15 cellular contexts compared by ENCODE assay signal in the genomic region with DNA sequence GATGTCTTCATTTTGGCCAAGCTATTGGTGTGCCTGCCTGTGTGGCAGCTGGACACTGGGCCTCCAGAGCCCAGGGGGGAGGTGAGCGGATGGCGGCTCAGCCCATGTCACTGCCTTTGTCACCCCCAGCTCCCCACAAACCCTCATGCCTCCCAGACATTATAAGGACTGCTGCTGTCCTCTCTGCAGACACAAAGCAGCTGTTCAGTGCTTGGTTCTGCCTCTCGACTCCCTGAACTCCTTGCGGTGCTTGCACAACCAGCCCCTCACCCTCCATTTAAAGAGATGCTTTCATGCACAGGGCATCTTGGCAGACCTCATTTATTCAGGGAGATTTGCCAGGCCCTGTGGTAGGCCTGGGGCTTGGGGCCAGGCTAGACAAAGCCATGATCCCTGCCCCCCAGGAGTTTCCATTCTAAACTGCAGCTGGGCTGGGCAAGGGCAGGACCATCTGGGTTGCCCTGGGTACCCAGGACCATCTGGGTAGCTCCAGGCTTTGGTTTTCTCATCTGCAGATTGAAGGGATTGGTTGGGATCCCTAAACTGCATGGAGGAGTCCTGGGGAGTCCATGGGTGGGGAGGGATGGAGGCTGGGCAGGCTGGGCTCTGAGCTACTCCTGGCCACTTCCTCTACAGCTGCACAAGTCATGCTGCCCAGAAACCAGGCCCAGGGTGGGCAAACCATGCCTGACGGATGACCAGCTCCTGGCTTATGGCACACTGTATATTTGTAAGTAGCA.
"Had no signal": no experiment of that assay in that cellular context is flagged by ENCODE, and none has a peak within 500 bp of the region (broad histone marks: within the 10 kb centered on the region; RNA-seq: fewer than 3 reads in every experiment).

No MANE protein-coding gene starts in this region.

- H3K4me3 ChIP-seq: body of pancreas, gastrocnemius medialis, heart left ventricle, tibial artery had no signal

- H3K27ac Mint-ChIP-seq: activated CD4-positive, alpha-beta memory T cell treated with anti-CD3 and anti-CD28 coated beads for 36 hours; activated CD8-positive, alpha-beta memory T cell treated with anti-CD3 and anti-CD28 coated beads, Interleukin-2, amount 10 ng/mL, durations not matched to agents 7 days and 5 days; activated naive CD8-positive, alpha-beta T cell treated with anti-CD3 and anti-CD28 coated beads for 36 hours; endodermal cell; nephron progenitor cell had no signal

- H3K36me3 Mint-ChIP-seq: activated CD4-positive, alpha-beta memory T cell treated with anti-CD3 and anti-CD28 coated beads for 36 hours; activated CD8-positive, alpha-beta memory T cell treated with anti-CD3 and anti-CD28 coated beads, Interleukin-2, amount 10 ng/mL, durations not matched to agents 7 days and 5 days; activated naive CD8-positive, alpha-beta T cell treated with anti-CD3 and anti-CD28 coated beads for 36 hours had no signal

- H3K27ac ChIP-seq: body of pancreas, epithelial cell of prostate, gastrocnemius medialis, heart left ventricle, tibial artery had no signal

- H3K9me3 ChIP-seq: body of pancreas, gastrocnemius medialis, heart left ventricle, tibial artery had no signal

- H3K36me3 ChIP-seq: gastrocnemius medialis, heart left ventricle, tibial artery had no signal

- H3K4me3 Mint-ChIP-seq: activated CD4-positive, alpha-beta memory T cell treated with anti-CD3 and anti-CD28 coated beads for 36 hours; activated CD8-positive, alpha-beta memory T cell treated with anti-CD3 and anti-CD28 coated beads, Interleukin-2, amount 10 ng/mL, durations not matched to agents 7 days and 5 days; activated naive CD8-positive, alpha-beta T cell treated with anti-CD3 and anti-CD28 coated beads for 36 hours; endodermal cell; nephron progenitor cell had no signal

- FAIRE-seq: colon had no signal

- H3K9me3 Mint-ChIP-seq: activated CD4-positive, alpha-beta memory T cell treated with anti-CD3 and anti-CD28 coated beads for 36 hours; activated naive CD8-positive, alpha-beta T cell treated with anti-CD3 and anti-CD28 coated beads for 36 hours; endodermal cell; nephron progenitor cell had no signal

- DNase-seq: activated CD4-positive, alpha-beta memory T cell treated with anti-CD3 and anti-CD28 coated beads for 36 hours; activated CD8-positive, alpha-beta memory T cell treated with anti-CD3 and anti-CD28 coated beads, Interleukin-2, amount 10 ng/mL, durations not matched to agents 7 days and 5 days; activated naive CD8-positive, alpha-beta T cell treated with anti-CD3 and anti-CD28 coated beads for 36 hours; body of pancreas; endodermal cell; gastrocnemius medialis; heart left ventricle; mesendoderm; nephron progenitor cell; retina; stimulated activated CD4-positive, alpha-beta T cell treated with anti-CD3 and anti-CD28 coated beads, Interleukin-2, amount 100 ng/mL, for 24 hours; stimulated activated naive CD4-positive, alpha-beta T cell treated with Interleukin-2 at 50 U/mL for 16 hours; tibial artery had no signal
